Comparison of ENCODE assay signal across 8 cellular contexts in the genomic region with DNA sequence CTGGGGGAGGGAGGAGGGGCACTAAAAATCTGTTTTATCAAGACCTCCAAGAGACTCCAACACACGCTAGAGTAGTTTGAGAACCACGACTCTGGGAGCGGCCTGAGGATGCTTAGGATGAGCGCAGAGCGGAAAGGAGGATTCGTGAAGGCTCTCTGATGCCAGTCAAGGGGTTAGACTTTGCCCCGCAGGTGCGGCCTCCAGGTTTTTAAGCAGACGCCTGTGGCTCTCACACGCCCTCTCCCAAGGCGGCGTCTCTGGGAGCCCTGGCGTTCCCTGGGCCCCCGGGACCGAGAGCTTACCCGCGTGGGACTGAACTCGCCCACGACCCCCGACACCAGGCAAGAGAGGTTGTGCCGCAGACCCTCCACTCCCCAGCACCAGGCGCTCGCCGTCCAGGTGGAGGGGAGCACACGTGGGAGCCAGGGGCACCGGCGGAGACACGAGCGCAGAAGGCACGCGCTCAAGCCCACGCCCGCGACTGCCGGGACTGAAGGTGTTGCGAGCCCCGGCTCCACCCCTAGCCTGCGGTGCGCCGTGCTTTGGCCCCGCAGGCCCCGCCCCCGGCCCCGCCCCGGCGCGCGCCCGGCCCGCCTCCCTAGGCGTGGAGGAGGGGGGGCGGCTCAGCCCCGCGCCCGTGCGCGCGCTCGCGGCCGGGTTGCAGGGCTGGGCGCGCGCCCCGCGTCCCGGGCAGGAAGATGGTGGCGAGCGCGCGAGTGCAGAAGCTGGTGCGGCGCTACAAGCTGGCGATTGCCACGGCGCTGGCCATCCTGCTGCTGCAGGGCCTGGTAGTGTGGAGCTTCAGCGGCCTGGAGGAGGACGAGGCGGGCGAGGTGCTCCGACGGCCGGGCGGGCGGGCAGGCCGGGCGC. TPM values are rescaled to one million over a fixed set of nuclear protein-coding genes. Genes with fewer than 3 reads are reported as not detected.
A peak's percentile ranks its signal among the peaks of the same experiment; 100 is the strongest.
DNase-seq lines count a peak whose midpoint lies in the region; ATAC-seq and TF ChIP-seq lines count a peak whose summit lies in the region.

Gene XYLT2 (plus strand): TSS at position 684 of the 870 bp plus-strand sequence. CDS start 15 bp downstream, at position 699.

- no peak for TF ChIP-seq CTCF in SU-DHL-6 (IDR thresholded peaks at IDR 0.05; ENCODE audit: insufficient read depth, low read length, poor library complexity, severe bottlenecking)
- TF ChIP-seq CTCF in tibial nerve (IDR thresholded peaks at IDR 0.05), result no peak

- H3K36me3 ChIP-seq in SU-DHL-6 (ENCODE audit: low read length) (no peaks in the 10 kb centered on the region), trophoblast cell (ENCODE audit: control insufficient read depth in 1 of 2, insufficient read depth in 2 of 2, low read length in 2 of 2) (no peaks in the 10 kb centered on the region), tibial nerve (no peaks in the 10 kb centered on the region)

- H3K4me2 ChIP-seq in SU-DHL-6 (ENCODE audit: low read depth, low read length, poor library complexity, severe bottlenecking), result peak within 1 kb of the TSS; percentile 67
- H3K4me2 ChIP-seq in trophoblast cell (ENCODE audit: low read length), result peak within 1 kb of the TSS; percentile 94

- DNase-seq in GM04504 (ENCODE audit: low read depth) (peak; percentile 65), HEK293T (ENCODE audit: extremely low spot score) (peak; percentile 98), NCI-H1092 (lab: John Stamatoyannopoulos, UW) (peak; percentile 68), Right ventricle myocardium superior (peak; percentile 94), trophoblast cell (peak; percentile 43 to 85), tibial nerve (ENCODE audit: low spot score in 2 of 2) (peak; percentile 74 to 76)
- peak; percentile 95 for DNase-seq in activated naive CD8-positive, alpha-beta T cell treated with anti-CD3 and anti-CD28 coated beads for 36 hours

- peak in 1 of 2 donors; percentile 37 for TF ChIP-seq EP300 in tibial nerve (IDR thresholded peaks at IDR 0.05)

- peak within 1 kb of the TSS; percentile 91 for H4K8ac ChIP-seq in trophoblast cell (ENCODE audit: low read depth, low read length)

- H3K4me3 ChIP-seq in SU-DHL-6 (ENCODE audit: insufficient read depth, low read length, poor library complexity, severe bottlenecking), result peak within 1 kb of the TSS; percentile 73
- H3K4me3 ChIP-seq in trophoblast cell (ENCODE audit: low read depth, low read length), result peak within 1 kb of the TSS; percentile 92
- peak within 1 kb of the TSS; percentile 61 to 97 (median 94) for H3K4me3 ChIP-seq in tibial nerve

- H3K4me1 Mint-ChIP-seq in activated naive CD8-positive, alpha-beta T cell treated with anti-CD3 and anti-CD28 coated beads for 36 hours, result peaks cover 27% of the 10 kb centered on the region

- peak; percentile 96 for ATAC-seq in Right ventricle myocardium superior (ENCODE audit: poor library complexity)

- peak within 1 kb of the TSS; percentile 78 for H4K91ac ChIP-seq in trophoblast cell (ENCODE audit: low read depth, low read length)

- H2AK5ac ChIP-seq in trophoblast cell (ENCODE audit: low read length), result peak within 1 kb of the TSS; percentile 42

- no peaks in the 10 kb centered on the region for H3K9me2 ChIP-seq in SU-DHL-6 (replicated peaks; ENCODE audit: insufficient read depth, low read length)

- H3K27ac Mint-ChIP-seq in activated naive CD8-positive, alpha-beta T cell treated with anti-CD3 and anti-CD28 coated beads for 36 hours, result peak within 1 kb of the TSS; percentile 95

- 0 out of 2 replicates have a peak, but pooled peaks cover 8% of the 10 kb centered on the region for H3K79me2 ChIP-seq in SU-DHL-6 (ENCODE audit: insufficient read depth, low read length)
- H3K79me2 ChIP-seq in trophoblast cell (ENCODE audit: control insufficient read depth, insufficient read depth, low read length, poor library complexity), result peaks cover 8% of the 10 kb centered on the region

- peak within 1 kb of the TSS; percentile 94 for H2AFZ ChIP-seq in SU-DHL-6 (ENCODE audit: low read depth, low read length, severe bottlenecking)
- peak within 1 kb of the TSS; percentile 83 for H2AFZ ChIP-seq in trophoblast cell (ENCODE audit: insufficient read depth, low read length, poor library complexity)

- POLR2A ChIA-PET in HEK293T (lab: Yijun Ruan, JAX), result interaction anchor here (0.6 to 1.9 kb wide), 7 partner anchors 10 to 168 kb away, joined by 3 to 12 read pairs (median 5); partner anchors contain the start of gene LRRC59

- intact Hi-C loops in Right ventricle myocardium superior (cut with DNase I), result no loop called here

- no peaks in the 10 kb centered on the region for H3K9me3 Mint-ChIP-seq in activated naive CD8-positive, alpha-beta T cell treated with anti-CD3 and anti-CD28 coated beads for 36 hours

- peak within 1 kb of the TSS; percentile 67 for H2BK5ac ChIP-seq in trophoblast cell (ENCODE audit: low read depth, low read length, poor library complexity)

- no peak within 1 kb of the TSS for H2BK12ac ChIP-seq in trophoblast cell (ENCODE audit: low read length)

- peak within 1 kb of the TSS; percentile 95 for H3K14ac ChIP-seq in trophoblast cell (ENCODE audit: low read length)

- no peaks in the 10 kb centered on the region for H3K27me3 Mint-ChIP-seq in activated naive CD8-positive, alpha-beta T cell treated with anti-CD3 and anti-CD28 coated beads for 36 hours

- H3F3A ChIP-seq in SU-DHL-6 (ENCODE audit: insufficient read depth), result no peaks in the 10 kb centered on the region

- H3K27me3 ChIP-seq in SU-DHL-6 (ENCODE audit: low read length) (no peaks in the 10 kb centered on the region), trophoblast cell (ENCODE audit: insufficient read depth, low read length) (no peaks in the 10 kb centered on the region), tibial nerve (no peaks in the 10 kb centered on the region)

- H2BK120ac ChIP-seq in trophoblast cell (ENCODE audit: insufficient read depth, low read length, poor library complexity), result peak within 1 kb of the TSS; percentile 41

- CTCF ChIA-PET in HEK293T (lab: Yijun Ruan, JAX), result interaction anchor here (1.3 to 1.4 kb wide), 2 partner anchors 16 to 145 kb away, joined by 3 to 9 read pairs; no protein-coding TSS in a partner anchor

- no peak within 1 kb of the TSS for H3K23ac ChIP-seq in trophoblast cell (ENCODE audit: low read length)

- peaks cover 12% of the 10 kb centered on the region for H3K79me1 ChIP-seq in trophoblast cell (ENCODE audit: low read length)

- TF ChIP-seq POLR2A in tibial nerve (IDR thresholded peaks at IDR 0.05), result peak in 1 of 2 donors; percentile 65

- H4K20me1 ChIP-seq in SU-DHL-6 (ENCODE audit: low read depth, low read length), result no peaks in the 10 kb centered on the region

- H3K4me1 ChIP-seq in trophoblast cell (ENCODE audit: control insufficient read depth in 1 of 2, insufficient read depth in 2 of 2, low read length in 2 of 2), result peaks cover 14 to 15% of the 10 kb centered on the region in 2 experiments
- H3K4me1 ChIP-seq in tibial nerve, result peaks cover 0 to 35% (median 15%) of the 10 kb centered on the region in 4 donors

- H4K12ac ChIP-seq in trophoblast cell (ENCODE audit: low read depth, low read length), result peak within 1 kb of the TSS; percentile 75

- H3K9ac ChIP-seq in SU-DHL-6 (ENCODE audit: low read length), result peak within 1 kb of the TSS; percentile 81
- H3K9ac ChIP-seq in trophoblast cell (ENCODE audit: low read length), result peak within 1 kb of the TSS; percentile 70

- H3K36me3 Mint-ChIP-seq in activated naive CD8-positive, alpha-beta T cell treated with anti-CD3 and anti-CD28 coated beads for 36 hours, result no peaks in the 10 kb centered on the region

- peak within 1 kb of the TSS; percentile 91 for H3K4me3 Mint-ChIP-seq in activated naive CD8-positive, alpha-beta T cell treated with anti-CD3 and anti-CD28 coated beads for 36 hours

- no peaks in the 10 kb centered on the region for H3K9me3 ChIP-seq in SU-DHL-6 (ENCODE audit: insufficient read depth, low read length)
- no peaks in the 10 kb centered on the region for H3K9me3 ChIP-seq in trophoblast cell (ENCODE audit: insufficient read depth, low read depth, low read length)
- no peaks in the 10 kb centered on the region for H3K9me3 ChIP-seq in tibial nerve

- H3K4ac ChIP-seq in trophoblast cell (ENCODE audit: low read depth, low read length), result peak within 1 kb of the TSS; percentile 38

- H3K27ac ChIP-seq in SU-DHL-6 (ENCODE audit: low read depth, low read length) (no peak within 1 kb of the TSS), trophoblast cell (ENCODE audit: low read depth, low read length) (peak within 1 kb of the TSS; percentile 74), tibial nerve (peak within 1 kb of the TSS; percentile 13 to 85 (median 58))

- no CpG with 5 or more reads among the region's 87 CpGs for WGBS in trophoblast cell (ENCODE audit: extremely low coverage, insufficient coverage, insufficient read length)
- 4 to 10% methylated on average over 30 to 56 of the region's 87 CpGs for WGBS in tibial nerve, 2 donors

- peak within 1 kb of the TSS; percentile 96 for H3K18ac ChIP-seq in trophoblast cell (ENCODE audit: low read length)

TF ChIP-seq in HEK293T, 16 proteins besides CTCF, POLR2A, EP300 and RAD21:
- peak; percentile 80 for TF ChIP-seq L3MBTL2 (conservative IDR thresholded peaks at IDR 0.05)
- TF ChIP-seq ZNF384 (IDR thresholded peaks at IDR 0.05), result no peak
- peak; percentile 67 for TF ChIP-seq TARDBP (IDR thresholded peaks at IDR 0.05)

RNA-seq across cellular contexts. Expression of gene XYLT2, which starts in this region (rescaled TPM):
- 10 to 100 TPM; 17.7 to 19.6 TPM for total RNA-seq in activated naive CD8-positive, alpha-beta T cell treated with anti-CD3 and anti-CD28 coated beads for 36 hours
- total RNA-seq in Right ventricle myocardium superior (13.0 TPM), tibial nerve (10 to 100 TPM; 27.6 to 32.3 (median 29.9) TPM)
- polyA plus RNA-seq in trophoblast cell (2013), result 11.4 and 11.5 TPM in 2 replicates
